12 cellular contexts compared by ENCODE assay signal in genomic region chr3:34056951-34057390, GRCh38.
DNase-seq lines count a peak whose midpoint lies in the region; ATAC-seq and TF ChIP-seq lines count a peak whose summit lies in the region.
"Had no signal": no experiment of that assay in that cellular context is flagged by ENCODE, and none has a peak within 500 bp of the region (broad histone marks: within the 10 kb centered on the region; RNA-seq: fewer than 3 reads in every experiment).

No MANE protein-coding gene starts in this region.

- DNase-seq in activated T-cell treated with anti-CD3 and anti-CD28 coated beads, Interleukin-2, amount 50 U/mL, for 4 hours: no peak
- no peak for DNase-seq in activated T-cell treated with anti-CD3 and anti-CD28 coated beads, Interleukin-2, amount 50 U/mL, for 24 hours
- DNase-seq in MV-4-11 (lab: John Stamatoyannopoulos, UW): peak; percentile 31
- DNase-seq in smooth muscle cell (lab: John Stamatoyannopoulos, UW; ENCODE audit: unreplicated experiment): no peak
- no peak for DNase-seq in aorta
- DNase-seq in breast epithelium (ENCODE audit: low spot score in 2 of 2): no peak
- DNase-seq in DMS79 treated with DMSO at 0.1 percent for 48 hours (lab: John Stamatoyannopoulos, UW): no peak
- DNase-seq: NCI-H1436 had no signal

- H2AFZ ChIP-seq in smooth muscle cell (ENCODE audit: low read depth): peak overlapping the region; percentile 78

- H3K4me1 Mint-ChIP-seq in activated T-cell treated with anti-CD3 and anti-CD28 coated beads, Interleukin-2, amount 50 U/mL, for 4 hours (ENCODE audit: low read depth): no peaks in the 10 kb centered on the region
- peaks cover 4% of the 10 kb centered on the region for H3K4me1 Mint-ChIP-seq in activated T-cell treated with anti-CD3 and anti-CD28 coated beads, Interleukin-2, amount 50 U/mL, for 24 hours (ENCODE audit: low read depth)
- H3K4me1 Mint-ChIP-seq: activated naive CD4-positive, alpha-beta T cell treated with anti-CD3 and anti-CD28 coated beads, Interleukin-2, amount 50 U/mL, for 24 hours had no signal

- H3K4me3 Mint-ChIP-seq in activated T-cell treated with anti-CD3 and anti-CD28 coated beads, Interleukin-2, amount 50 U/mL, for 4 hours: no peak overlapping the region
- H3K4me3 Mint-ChIP-seq in activated T-cell treated with anti-CD3 and anti-CD28 coated beads, Interleukin-2, amount 50 U/mL, for 24 hours: no peak overlapping the region
- H3K4me3 Mint-ChIP-seq: activated naive CD4-positive, alpha-beta T cell treated with anti-CD3 and anti-CD28 coated beads, Interleukin-2, amount 50 U/mL, for 24 hours had no signal

- ATAC-seq in activated T-cell treated with anti-CD3 and anti-CD28 coated beads, Interleukin-2, amount 50 U/mL, for 4 hours: peak; percentile 30 to 65
- peak; percentile 97 for ATAC-seq in HG02610 (IDR thresholded peaks at IDR 0.05; ENCODE audit: unreplicated experiment)
- ATAC-seq in aorta (ENCODE audit: low FRiP score): no peak

- no peak for TF ChIP-seq POLR2A in breast epithelium (IDR thresholded peaks at IDR 0.05)

- H3K9me3 Mint-ChIP-seq in activated T-cell treated with anti-CD3 and anti-CD28 coated beads, Interleukin-2, amount 50 U/mL, for 4 hours: peaks cover 5% of the 10 kb centered on the region
- peaks cover 6% of the 10 kb centered on the region for H3K9me3 Mint-ChIP-seq in activated T-cell treated with anti-CD3 and anti-CD28 coated beads, Interleukin-2, amount 50 U/mL, for 24 hours
- H3K9me3 Mint-ChIP-seq: activated naive CD4-positive, alpha-beta T cell treated with anti-CD3 and anti-CD28 coated beads, Interleukin-2, amount 50 U/mL, for 24 hours had no signal

- intact Hi-C loops in aorta (cut with DNase I): no loop called here
- intact Hi-C loops in breast epithelium (cut with DNase I; ENCODE audit: low total_unique reads): no loop called here

- H3K4me3 ChIP-seq in smooth muscle cell: no peak overlapping the region
- no peak overlapping the region for H3K4me3 ChIP-seq in aorta (ENCODE audit: low read length in 2 of 2)
- H3K4me3 ChIP-seq in breast epithelium: no peak overlapping the region
- H3K4me3 ChIP-seq: BLaER1, lung had no signal

- WGBS in smooth muscle cell (ENCODE audit: low lambda C conversion rate): 92% methylated on average over 3 of the region's 3 CpGs
- WGBS in aorta, 2 donors: 84 to 93% methylated on average over 3 of the region's 3 CpGs

- H3K36me3 ChIP-seq in smooth muscle cell (ENCODE audit: low read depth) (no peaks in the 10 kb centered on the region), aorta (ENCODE audit: control insufficient read depth in 1 of 2, insufficient read depth in 2 of 2, low read length in 1 of 2) (no peaks in the 10 kb centered on the region), breast epithelium (no peaks in the 10 kb centered on the region)
- H3K36me3 ChIP-seq: BLaER1 had no signal

- no peaks in the 10 kb centered on the region for H3K4me1 ChIP-seq in smooth muscle cell (ENCODE audit: low read depth)
- no peaks in the 10 kb centered on the region for H3K4me1 ChIP-seq in aorta (ENCODE audit: control insufficient read depth in 1 of 2, insufficient read depth in 2 of 2, low read length in 2 of 2)
- H3K4me1 ChIP-seq in breast epithelium: no peaks in the 10 kb centered on the region

- H3K9ac ChIP-seq in smooth muscle cell (ENCODE audit: low read depth): no peak overlapping the region
- H3K9ac ChIP-seq: BLaER1 had no signal

- H3F3A ChIP-seq in smooth muscle cell (ENCODE audit: low read depth): no peaks in the 10 kb centered on the region

- H4K20me1 ChIP-seq in smooth muscle cell (ENCODE audit: low read depth): no peaks in the 10 kb centered on the region
- H4K20me1 ChIP-seq: BLaER1 had no signal

- no peak overlapping the region for H3K27ac ChIP-seq in smooth muscle cell (ENCODE audit: low read depth)
- H3K27ac ChIP-seq in aorta (ENCODE audit: low read depth in 1 of 2, low read length in 2 of 2): no peak overlapping the region
- H3K27ac ChIP-seq in breast epithelium: no peak overlapping the region
- H3K27ac ChIP-seq: BLaER1 had no signal

- H3K27me3 Mint-ChIP-seq in activated T-cell treated with anti-CD3 and anti-CD28 coated beads, Interleukin-2, amount 50 U/mL, for 4 hours (ENCODE audit: low read depth): peaks cover 4% of the 10 kb centered on the region
- peaks cover 6% of the 10 kb centered on the region for H3K27me3 Mint-ChIP-seq in activated T-cell treated with anti-CD3 and anti-CD28 coated beads, Interleukin-2, amount 50 U/mL, for 24 hours

- no peak overlapping the region for H3K27ac Mint-ChIP-seq in activated T-cell treated with anti-CD3 and anti-CD28 coated beads, Interleukin-2, amount 50 U/mL, for 24 hours
- H3K27ac Mint-ChIP-seq: activated naive CD4-positive, alpha-beta T cell treated with anti-CD3 and anti-CD28 coated beads, Interleukin-2, amount 50 U/mL, for 24 hours had no signal

- H3K4me2 ChIP-seq in smooth muscle cell: no peak overlapping the region
- H3K4me2 ChIP-seq: BLaER1 had no signal

- H3K27me3 ChIP-seq in smooth muscle cell (ENCODE audit: low read depth) (no peaks in the 10 kb centered on the region), aorta (ENCODE audit: control insufficient read depth in 1 of 2, insufficient read depth in 2 of 2, low read length in 1 of 2) (no peaks in the 10 kb centered on the region), breast epithelium (no peaks in the 10 kb centered on the region)
- H3K27me3 ChIP-seq: BLaER1 had no signal

- H3K79me2 ChIP-seq in smooth muscle cell (ENCODE audit: low read depth): no peaks in the 10 kb centered on the region

- no peaks in the 10 kb centered on the region for H3K36me3 Mint-ChIP-seq in activated T-cell treated with anti-CD3 and anti-CD28 coated beads, Interleukin-2, amount 50 U/mL, for 4 hours (ENCODE audit: insufficient read depth)
- no peaks in the 10 kb centered on the region for H3K36me3 Mint-ChIP-seq in activated T-cell treated with anti-CD3 and anti-CD28 coated beads, Interleukin-2, amount 50 U/mL, for 24 hours (ENCODE audit: low read depth)
- H3K36me3 Mint-ChIP-seq: activated naive CD4-positive, alpha-beta T cell treated with anti-CD3 and anti-CD28 coated beads, Interleukin-2, amount 50 U/mL, for 24 hours had no signal

- no peaks in the 10 kb centered on the region for H3K9me3 ChIP-seq in smooth muscle cell (replicated peaks; ENCODE audit: low read depth)
- no peaks in the 10 kb centered on the region for H3K9me3 ChIP-seq in aorta (ENCODE audit: control insufficient read depth, low read length)
- H3K9me3 ChIP-seq in breast epithelium: no peaks in the 10 kb centered on the region

- TF ChIP-seq CTCF in smooth muscle cell (IDR thresholded peaks at IDR 0.05; ENCODE audit: borderline replicate concordance, insufficient read depth, poor library complexity, severe bottlenecking) (no peak), breast epithelium (IDR thresholded peaks at IDR 0.05) (no peak)
